ENCODE assay signal across 18 cellular contexts in genomic region chr11:65363770-65364169, GRCh38. TPM values are rescaled to one million over a fixed set of nuclear protein-coding genes. Genes with fewer than 3 reads are reported as not detected.
DNase-seq lines count a peak whose midpoint lies in the region; TF ChIP-seq lines count a peak whose summit lies in the region.
"Had no signal": no experiment of that assay in that cellular context is flagged by ENCODE, and none has a peak within 500 bp of the region (broad histone marks: within the 10 kb centered on the region; RNA-seq: fewer than 3 reads in every experiment).

No MANE protein-coding gene starts in this region.

- no peaks in the 10 kb centered on the region for H3K27me3 ChIP-seq in neural progenitor cell
- H3K27me3 ChIP-seq: SJCRH30 had no signal

- no peak overlapping the region for H3K4me3 ChIP-seq in neural progenitor cell
- H3K4me3 ChIP-seq: A549, SJCRH30 had no signal

- no peak for TF ChIP-seq CTCF in neural progenitor cell (IDR thresholded peaks at IDR 0.05)
- no peak for TF ChIP-seq CTCF in endothelial cell (IDR thresholded peaks at IDR 0.05; ENCODE audit: unreplicated experiment)

- H3K9me3 Mint-ChIP-seq in neural progenitor cell = no peaks in the 10 kb centered on the region
- H3K9me3 Mint-ChIP-seq in endothelial cell (ENCODE audit: unreplicated experiment) = no peaks in the 10 kb centered on the region
- H3K9me3 Mint-ChIP-seq: CD14-positive monocyte; T-helper 1 cell treated with Interleukin-12 subunit alpha and Interleukin-12 subunit beta and Interleukin-4 antibody, amounts not matched to agents 30 μg/mL and 1 μg/mL, for 36 hours had no signal

- H3K36me3 ChIP-seq in neural progenitor cell = no peaks in the 10 kb centered on the region
- H3K36me3 ChIP-seq: SJCRH30 had no signal

- H3K4me1 Mint-ChIP-seq in neural progenitor cell = peaks cover 14% of the 10 kb centered on the region
- peaks cover 4% of the 10 kb centered on the region for H3K4me1 Mint-ChIP-seq in endothelial cell (ENCODE audit: unreplicated experiment)

- H3K4me1 ChIP-seq in neural progenitor cell = peaks cover 10% of the 10 kb centered on the region
- H3K4me1 ChIP-seq: SJCRH30 had no signal

- H3K27me3 Mint-ChIP-seq in neural progenitor cell (ENCODE audit: insufficient read depth, low read depth) (peaks cover 7% of the 10 kb centered on the region), endothelial cell (ENCODE audit: unreplicated experiment) (peaks cover 4% of the 10 kb centered on the region)

- no peaks in the 10 kb centered on the region for H4K20me1 ChIP-seq in neural progenitor cell (ENCODE audit: low read depth)

- no peaks in the 10 kb centered on the region for H3K36me3 Mint-ChIP-seq in neural progenitor cell
- H3K36me3 Mint-ChIP-seq in endothelial cell (ENCODE audit: low read depth, unreplicated experiment) = no peaks in the 10 kb centered on the region
- H3K36me3 Mint-ChIP-seq: CD14-positive monocyte had no signal

- H3K4me3 Mint-ChIP-seq in neural progenitor cell (no peak overlapping the region), endothelial cell (ENCODE audit: unreplicated experiment) (no peak overlapping the region)
- H3K4me3 Mint-ChIP-seq: CD14-positive monocyte; T-helper 1 cell treated with Interleukin-12 subunit alpha and Interleukin-12 subunit beta and Interleukin-4 antibody, amounts not matched to agents 30 μg/mL and 1 μg/mL, for 36 hours had no signal

- no peak overlapping the region for H3K27ac ChIP-seq in neural progenitor cell
- H3K27ac ChIP-seq: A549, SJCRH30 had no signal

- H3K27ac Mint-ChIP-seq in neural progenitor cell = peak overlapping the region; percentile 1
- H3K27ac Mint-ChIP-seq in endothelial cell (ENCODE audit: unreplicated experiment) = no peak overlapping the region
- H3K27ac Mint-ChIP-seq: T-helper 1 cell treated with Interleukin-12 subunit alpha and Interleukin-12 subunit beta and Interleukin-4 antibody, amounts not matched to agents 30 μg/mL and 1 μg/mL, for 36 hours had no signal

- DNase-seq in NCI-H82 (lab: John Stamatoyannopoulos, UW) = peak; percentile 39
- no peak for DNase-seq in NCI-H82 treated with DMSO at 0.1 percent for 48 hours (lab: John Stamatoyannopoulos, UW; ENCODE audit: unreplicated experiment)
- peak; percentile 23 for DNase-seq in HuH-7 (ENCODE audit: low spot score)
- DNase-seq in amniotic epithelial cell (ENCODE audit: low read depth) = peak; percentile 70
- no peak for DNase-seq in neural progenitor cell (ENCODE audit: low spot score)
- no peak for DNase-seq in effector CD8-positive, alpha-beta T cell (lab: John Stamatoyannopoulos, UW)
- DNase-seq in endothelial cell (ENCODE audit: low spot score) = no peak
- DNase-seq in iPS-NIHi11 (ENCODE audit: low spot score) = no peak
- DNase-seq: DMS79 treated with DMSO at 0.1 percent for 48 hours, Karpas-422, NCI-H1105, NCI-H1694, NCI-H2171, NCI-H446 treated with DMSO at 0.1 percent for 48 hours, SJCRH30 had no signal

- H3K9ac ChIP-seq in neural progenitor cell = no peak overlapping the region

- H3K79me2 ChIP-seq in neural progenitor cell (ENCODE audit: low read depth) = peaks cover 4% of the 10 kb centered on the region

- H2AFZ ChIP-seq in neural progenitor cell (replicated peaks) = no peak overlapping the region

- no peaks in the 10 kb centered on the region for H3K9me3 ChIP-seq in neural progenitor cell (ENCODE audit: low read depth)
- H3K9me3 ChIP-seq: A549, SJCRH30 had no signal

- no peak overlapping the region for H3K4me2 ChIP-seq in neural progenitor cell
- H3K4me2 ChIP-seq: A549 had no signal

- H3F3A ChIP-seq in neural progenitor cell (ENCODE audit: low read depth) = no peaks in the 10 kb centered on the region

RNA-seq across cellular contexts. Expression of gene TIGD3, which starts 9.2 kb away (rescaled TPM):
- total RNA-seq in neural progenitor cell (ENCODE audit: low replicate concordance) (2.5 and 4.3 TPM in 2 replicates), endothelial cell (ENCODE audit: unreplicated experiment) (0.44 TPM)

RNA-seq across cellular contexts. Expression of gene SLC25A45, which starts 18.7 kb away (rescaled TPM):
- 0.47 and 1.2 TPM in 2 replicates for total RNA-seq in neural progenitor cell (ENCODE audit: low replicate concordance)
- total RNA-seq in endothelial cell (ENCODE audit: unreplicated experiment) = 3.3 TPM

RNA-seq across cellular contexts. Expression of gene FRMD8, which starts 22.7 kb away (rescaled TPM):
- total RNA-seq in neural progenitor cell (ENCODE audit: low replicate concordance) (5.8 and 28.3 TPM in 2 replicates), endothelial cell (ENCODE audit: unreplicated experiment) (76.0 TPM)

RNA-seq across cellular contexts. Expression of gene DPF2, which starts 30.1 kb away (rescaled TPM):
- total RNA-seq in neural progenitor cell (ENCODE audit: low replicate concordance) (63.3 and 72.1 TPM in 2 replicates), endothelial cell (ENCODE audit: unreplicated experiment) (77.6 TPM)

RNA-seq across cellular contexts. Expression of gene CDC42EP2, which starts 49.1 kb away (rescaled TPM):
- total RNA-seq in neural progenitor cell (ENCODE audit: low replicate concordance) (0.11 and 0.87 TPM in 2 replicates), endothelial cell (ENCODE audit: unreplicated experiment) (37.7 TPM)

Comparison
In these comparisons a context has a peak if more than half of its experiments do, and no peak if none do; other contexts are left out.
1. DNase-seq: peak in NCI-H82 (single experiment), HuH-7 (single experiment) and amniotic epithelial cell (single experiment); none in NCI-H82 treated with DMSO at 0.1 percent for 48 hours (single experiment), neural progenitor cell (single experiment), effector CD8-positive, alpha-beta T cell (single experiment), endothelial cell (single experiment) and iPS-NIHi11 (single experiment).